ENCODE assay signal across 20 cellular contexts in the genomic region with DNA sequence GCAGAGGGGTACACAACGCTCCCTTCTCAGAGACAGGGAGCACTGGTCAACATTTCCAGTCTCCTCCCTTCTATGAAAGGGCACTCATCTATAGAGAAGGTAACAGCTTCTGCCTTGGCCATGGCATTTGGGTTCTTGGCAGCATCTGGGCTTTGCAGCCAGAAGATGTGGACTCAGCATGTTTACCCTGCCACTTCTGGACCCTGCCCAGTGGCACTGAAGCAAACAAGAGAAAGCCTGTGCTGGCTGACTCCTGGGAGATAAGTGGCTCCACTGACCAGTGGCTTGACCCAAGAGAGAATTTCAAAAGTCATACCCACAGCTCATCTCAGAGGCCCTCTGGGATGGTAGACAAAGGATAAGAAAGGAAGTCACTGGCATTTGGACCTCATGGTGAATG. TPM values are rescaled to one million over a fixed set of nuclear protein-coding genes. Genes with fewer than 3 reads are reported as not detected.
A peak's percentile ranks its signal among the peaks of the same experiment; 100 is the strongest.
DNase-seq lines count a peak whose midpoint lies in the region; ATAC-seq and TF ChIP-seq lines count a peak whose summit lies in the region.
"Had no signal": no experiment of that assay in that cellular context is flagged by ENCODE, and none has a peak within 500 bp of the region (broad histone marks: within the 10 kb centered on the region; RNA-seq: fewer than 3 reads in every experiment).

No MANE protein-coding gene starts in this region.

- H3K4me2 ChIP-seq in smooth muscle cell, result no peak overlapping the region

- peak; percentile 47 for DNase-seq in DMS79 treated with DMSO at 0.1 percent for 48 hours (lab: John Stamatoyannopoulos, UW)
- no peak for DNase-seq in DMS79 (lab: John Stamatoyannopoulos, UW)
- peak in 3 of 4 donors; percentile 14 to 34 (median 22) for DNase-seq in body of pancreas
- peak; percentile 42 for DNase-seq in medulla oblongata (ENCODE audit: extremely low spot score)
- peak; percentile 80 for DNase-seq in upper lobe of right lung
- DNase-seq in smooth muscle cell (lab: John Stamatoyannopoulos, UW; ENCODE audit: unreplicated experiment), result no peak
- DNase-seq in NCI-H2227 (lab: John Stamatoyannopoulos, UW; ENCODE audit: unreplicated experiment), result no peak
- DNase-seq in esophagus squamous epithelium (lab: John Stamatoyannopoulos, UW), result no peak
- DNase-seq: 8988T; CD4-positive, CD25-positive, alpha-beta regulatory T cell; COR-L47; DMS 273 treated with DMSO at 0.1 percent for 48 hours; EL; NCI-H1417; NCI-H187; NCI-H446; NCI-H526 treated with DMSO at 0.1 percent for 48 hours; SHP77 had no signal

- H3K27ac ChIP-seq in body of pancreas, result no peak overlapping the region
- H3K27ac ChIP-seq in upper lobe of right lung, result no peak overlapping the region
- no peak overlapping the region for H3K27ac ChIP-seq in smooth muscle cell (ENCODE audit: low read depth)
- no peak overlapping the region for H3K27ac ChIP-seq in esophagus squamous epithelium
- H3K27ac ChIP-seq: SK-N-MC had no signal

- TF ChIP-seq POLR2A in body of pancreas (IDR thresholded peaks at IDR 0.05) (no peak), esophagus squamous epithelium (IDR thresholded peaks at IDR 0.05) (no peak)

- intact Hi-C loops in body of pancreas (cut with DNase I), result no loop called here
- intact Hi-C loops in upper lobe of right lung (cut with DNase I), result no loop called here
- intact Hi-C loops in esophagus squamous epithelium (cut with DNase I), result no loop called here

- TF ChIP-seq CTCF in body of pancreas (IDR thresholded peaks at IDR 0.05) (no peak), upper lobe of right lung (IDR thresholded peaks at IDR 0.05) (no peak), smooth muscle cell (IDR thresholded peaks at IDR 0.05; ENCODE audit: borderline replicate concordance, insufficient read depth, poor library complexity, severe bottlenecking) (no peak), esophagus squamous epithelium (IDR thresholded peaks at IDR 0.05) (no peak)

- H3K79me2 ChIP-seq in smooth muscle cell (ENCODE audit: low read depth), result no peaks in the 10 kb centered on the region

- H3K9ac ChIP-seq in smooth muscle cell (ENCODE audit: low read depth), result no peak overlapping the region

- H3K4me3 ChIP-seq in body of pancreas (no peak overlapping the region), upper lobe of right lung (no peak overlapping the region), smooth muscle cell (no peak overlapping the region), esophagus squamous epithelium (no peak overlapping the region)
- H3K4me3 ChIP-seq: GM12878, SK-N-MC had no signal

- H2AFZ ChIP-seq in smooth muscle cell (ENCODE audit: low read depth), result no peak overlapping the region

- H3K4me1 ChIP-seq in body of pancreas (no peaks in the 10 kb centered on the region), upper lobe of right lung (peaks cover 18% of the 10 kb centered on the region), smooth muscle cell (ENCODE audit: low read depth) (peaks cover 12% of the 10 kb centered on the region), esophagus squamous epithelium (peaks cover 0 to 25% (median 4%) of the 10 kb centered on the region in 3 donors)

- no peaks in the 10 kb centered on the region for H3K9me3 ChIP-seq in body of pancreas
- H3K9me3 ChIP-seq in upper lobe of right lung, result no peaks in the 10 kb centered on the region
- H3K9me3 ChIP-seq in smooth muscle cell (replicated peaks; ENCODE audit: low read depth), result no peaks in the 10 kb centered on the region
- H3K9me3 ChIP-seq in esophagus squamous epithelium, result no peaks in the 10 kb centered on the region

- ATAC-seq in body of pancreas (no peak), upper lobe of right lung (peak; percentile 87)
- ATAC-seq: GM12878 had no signal

- 88 to 100% methylated on average over 1 of the region's 1 CpG for WGBS in body of pancreas, 2 donors
- 100% methylated on average over 1 of the region's 1 CpG for WGBS in smooth muscle cell (ENCODE audit: low lambda C conversion rate)
- WGBS in esophagus squamous epithelium, 2 donors, result 80% methylated on average over 1 of the region's 1 CpG; no CpG with 5 or more reads in 1 of the 2 donors

- H4K20me1 ChIP-seq in smooth muscle cell (ENCODE audit: low read depth), result no peaks in the 10 kb centered on the region

- H3K36me3 ChIP-seq in body of pancreas (replicated peaks in 1 of 2; ENCODE audit: insufficient read depth in 1 of 2, low read depth in 2 of 2) (no peaks in the 10 kb centered on the region), upper lobe of right lung (no peaks in the 10 kb centered on the region), smooth muscle cell (ENCODE audit: low read depth) (no peaks in the 10 kb centered on the region), esophagus squamous epithelium (peaks cover 0 to 4% (median 0%) of the 10 kb centered on the region in 3 donors)

- no peaks in the 10 kb centered on the region for H3F3A ChIP-seq in smooth muscle cell (ENCODE audit: low read depth)

- H3K27me3 ChIP-seq in body of pancreas (no peaks in the 10 kb centered on the region), upper lobe of right lung (no peaks in the 10 kb centered on the region), smooth muscle cell (ENCODE audit: low read depth) (no peaks in the 10 kb centered on the region), esophagus squamous epithelium (no peaks in the 10 kb centered on the region)

RNA-seq across cellular contexts. Expression of gene CSNK2A3, which starts 8.0 kb away (rescaled TPM):
- total RNA-seq in body of pancreas (under 1 TPM in 1 of 2 donors, not detected in 1; 0.78 TPM), upper lobe of right lung (3.9 TPM), smooth muscle cell (1.1 and 2.2 TPM in 2 replicates), esophagus squamous epithelium (1 to 10 TPM in 3 of 4 donors, under 1 TPM in 1; 0.72 to 1.9 (median 1.5) TPM)
- polyA plus RNA-seq in smooth muscle cell, result 1.0 and 1.6 TPM in 2 replicates
- total RNA-seq: CD4-positive, CD25-positive, alpha-beta regulatory T cell had no signal

Comparison
In these comparisons a context has a peak if more than half of its experiments do, and no peak if none do; other contexts are left out.
1. DNase-seq: peak in DMS79 treated with DMSO at 0.1 percent for 48 hours (single experiment), body of pancreas (3 of 4), medulla oblongata (single experiment) and upper lobe of right lung (single experiment); none in DMS79 (single experiment), smooth muscle cell (single experiment), NCI-H2227 (single experiment) and esophagus squamous epithelium (single experiment).